17 cellular contexts compared by ENCODE assay signal in genomic region chr2:9284521-9285297, GRCh38.
"Had no signal": no experiment of that assay in that cellular context is flagged by ENCODE, and none has a peak within 500 bp of the region (broad histone marks: within the 10 kb centered on the region; RNA-seq: fewer than 3 reads in every experiment).

No MANE protein-coding gene starts in this region.

- H3K27ac ChIP-seq: body of pancreas, gastrocnemius medialis, parathyroid adenoma, skin epidermis, thyroid gland had no signal

- H3K36me3 ChIP-seq: gastrocnemius medialis, thyroid gland had no signal

- ATAC-seq: body of pancreas, heart right ventricle, left lobe of liver had no signal

- FAIRE-seq: islet of Langerhans, TTC549, urothelium cell line had no signal

- H3K4me3 ChIP-seq: body of pancreas, gastrocnemius medialis, heart right ventricle, skin epidermis, thyroid gland had no signal

- H2AFZ ChIP-seq: parathyroid adenoma had no signal

- H3K4me1 Mint-ChIP-seq: activated naive CD4-positive, alpha-beta T cell treated with anti-CD3 and anti-CD28 coated beads, Interleukin-2, amount 50 U/mL, for 24 hours; central memory CD8-positive, alpha-beta T cell; memory B cell had no signal

- H3K27ac Mint-ChIP-seq: activated naive CD4-positive, alpha-beta T cell treated with anti-CD3 and anti-CD28 coated beads, Interleukin-2, amount 50 U/mL, for 24 hours; activated T-helper 2 cell treated with anti-CD3 and anti-CD28 coated beads, Interferon-gamma antibody, Interleukin-2, Interleukin-4, amounts not matched to agents 10 μg/mL and 5 μg/mL and 100 μg/mL, durations not matched to agents 14 hours and 24 hours and 36 hours; memory B cell had no signal

- H3K27me3 ChIP-seq: body of pancreas, gastrocnemius medialis, heart right ventricle, thyroid gland had no signal

- DNase-seq: activated CD4-positive, alpha-beta T cell treated with anti-CD3 and anti-CD28 coated beads, Interleukin-2, amount 50 U/mL, for 1 hour; activated CD4-positive, CD25-positive, alpha-beta regulatory T cell; body of pancreas; effector memory CD4-positive, alpha-beta T cell; gastrocnemius medialis; heart right ventricle; thyroid gland had no signal

- H3K4me3 Mint-ChIP-seq: activated naive CD4-positive, alpha-beta T cell treated with anti-CD3 and anti-CD28 coated beads, Interleukin-2, amount 50 U/mL, for 24 hours; central memory CD8-positive, alpha-beta T cell; memory B cell had no signal

- H3K36me3 Mint-ChIP-seq: activated naive CD4-positive, alpha-beta T cell treated with anti-CD3 and anti-CD28 coated beads, Interleukin-2, amount 50 U/mL, for 24 hours; memory B cell had no signal

- H3K9me3 Mint-ChIP-seq: activated naive CD4-positive, alpha-beta T cell treated with anti-CD3 and anti-CD28 coated beads, Interleukin-2, amount 50 U/mL, for 24 hours; activated T-helper 2 cell treated with anti-CD3 and anti-CD28 coated beads, Interferon-gamma antibody, Interleukin-2, Interleukin-4, amounts not matched to agents 10 μg/mL and 5 μg/mL and 100 μg/mL, durations not matched to agents 14 hours and 24 hours and 36 hours; central memory CD8-positive, alpha-beta T cell; memory B cell had no signal

- H3K9me3 ChIP-seq: body of pancreas, gastrocnemius medialis, heart right ventricle, thyroid gland had no signal

- H3K4me1 ChIP-seq: body of pancreas, parathyroid adenoma had no signal

- H3K9ac ChIP-seq: parathyroid adenoma had no signal
